8 cellular contexts compared by ENCODE assay signal in genomic region chr10:71725998-71726672, GRCh38. TPM values are rescaled to one million over a fixed set of nuclear protein-coding genes. Genes with fewer than 3 reads are reported as not detected.
DNase-seq lines count a peak whose midpoint lies in the region; ATAC-seq and TF ChIP-seq lines count a peak whose summit lies in the region.

No MANE protein-coding gene starts in this region.

- H3K27ac ChIP-seq in RWPE1: peak overlapping the region; percentile 95
- H3K27ac ChIP-seq in upper lobe of left lung: peak overlapping the region; percentile 82 to 91 (median 86)
- no peak overlapping the region for H3K27ac ChIP-seq in testis

- TF ChIP-seq POLR2A in upper lobe of left lung (IDR thresholded peaks at IDR 0.05): no peak
- no peak for TF ChIP-seq POLR2A in testis (IDR thresholded peaks at IDR 0.05)

- H3K9me3 Mint-ChIP-seq in mesothelial cell of epicardium: no peaks in the 10 kb centered on the region

- no peaks in the 10 kb centered on the region for H3K27me3 Mint-ChIP-seq in mesothelial cell of epicardium (ENCODE audit: low read depth)

- ATAC-seq in upper lobe of left lung (ENCODE audit: low FRiP score in 2 of 2) (peak in 1 of 2 donors; percentile 23), GM21423 (IDR thresholded peaks at IDR 0.05; ENCODE audit: unreplicated experiment) (no peak)

- peak; percentile 69 for DNase-seq in GM13976 (ENCODE audit: low spot score)
- peak; percentile 46 for DNase-seq in RWPE1 (ENCODE audit: low spot score)
- DNase-seq in amniotic epithelial cell (ENCODE audit: low read depth): peak; percentile 41
- DNase-seq in mesothelial cell of epicardium (ENCODE audit: low spot score in 2 of 2, unreplicated experiment in 2 of 2): no peak
- DNase-seq in upper lobe of left lung: no peak
- no peak for DNase-seq in testis
- no peak for DNase-seq in SHP77 treated with DMSO at 0.1 percent for 48 hours (lab: John Stamatoyannopoulos, UW)

- H3K4me3 Mint-ChIP-seq in mesothelial cell of epicardium: no peak overlapping the region

- H3K27ac Mint-ChIP-seq in mesothelial cell of epicardium: no peak overlapping the region

- TF ChIP-seq CTCF in GM13976 (IDR thresholded peaks at IDR 0.05; ENCODE audit: borderline replicate concordance, control extremely low read depth, extremely low read depth, insufficient read depth, missing control alignments): no peak
- TF ChIP-seq CTCF in RWPE1 (conservative IDR thresholded peaks at IDR 0.05; ENCODE audit: low read depth): no peak; the same call in 1 of the 2 replicates
- peak; percentile 54 for TF ChIP-seq CTCF in mesothelial cell of epicardium (IDR thresholded peaks at IDR 0.05; ENCODE audit: unreplicated experiment)
- peak in 5 of 6 experiments; percentile 18 to 36 (median 27) for TF ChIP-seq CTCF in upper lobe of left lung (IDR thresholded peaks at IDR 0.05)
- peak in 1 of 3 experiments; percentile 14 for TF ChIP-seq CTCF in testis (IDR thresholded peaks at IDR 0.05)

- peaks cover 46 to 48% (median 47%) of the 10 kb centered on the region in 4 donors for H3K4me1 ChIP-seq in upper lobe of left lung
- peaks cover 18% of the 10 kb centered on the region for H3K4me1 ChIP-seq in testis

- H3K27me3 ChIP-seq in upper lobe of left lung (no peaks in the 10 kb centered on the region), testis (no peaks in the 10 kb centered on the region)

- peaks cover 29% of the 10 kb centered on the region for H3K4me1 Mint-ChIP-seq in mesothelial cell of epicardium

- CTCF ChIA-PET in RWPE1 (lab: Yijun Ruan, JAX): interaction anchor here (0.7 kb wide), 1 partner anchor 9 kb away, joined by 3 read pairs; no protein-coding TSS in a partner anchor

- POLR2A ChIA-PET in RWPE1 (lab: Yijun Ruan, JAX; ENCODE audit: low non-redundant PET): no interaction called here

- H3K36me3 ChIP-seq in upper lobe of left lung: no peaks in the 10 kb centered on the region
- H3K36me3 ChIP-seq in testis (ENCODE audit: low read depth, missing control alignments): no peaks in the 10 kb centered on the region

- H3K9me3 ChIP-seq in upper lobe of left lung (no peaks in the 10 kb centered on the region), testis (no peaks in the 10 kb centered on the region)

- 20 to 59% methylated on average over 3 to 9 of the region's 9 CpGs for WGBS in upper lobe of left lung, 2 donors
- 74 to 75% methylated on average over 3 to 9 of the region's 9 CpGs for WGBS in testis, 2 donors

- intact Hi-C loops in testis (cut with DNase I; ENCODE audit: low total_unique reads): no loop called here

- H3K36me3 Mint-ChIP-seq in mesothelial cell of epicardium: no peaks in the 10 kb centered on the region

- in situ Hi-C loops in GM13976 (cut with MboI; ENCODE audit: low sequenced_read_pairs, unreplicated experiment): no loop called here

- TF ChIP-seq EP300 in upper lobe of left lung (IDR thresholded peaks at IDR 0.05): no peak

- H3K4me3 ChIP-seq in upper lobe of left lung (no peak overlapping the region), testis (no peak overlapping the region)

RNA-seq across cellular contexts. Expression of gene C10orf105, which starts 6.6 kb away (rescaled TPM):
- 0.11 to 0.25 TPM (median 0.18 TPM) in 3 replicates for total RNA-seq in mesothelial cell of epicardium
- 1 to 10 TPM in 1 of 6 donors, under 1 TPM in 4, not detected in 1; 0.15 to 1.0 (median 0.44) TPM for total RNA-seq in upper lobe of left lung
- total RNA-seq in testis: under 1 TPM; 0.47 to 0.87 TPM
- polyA plus RNA-seq in testis (ENCODE audit: insufficient read depth, low read depth, low replicate concordance): 1.7 TPM

RNA-seq across cellular contexts. Expression of gene VSIR, which starts 47.2 kb away (rescaled TPM):
- total RNA-seq in mesothelial cell of epicardium (8.0 to 9.1 TPM (median 8.7 TPM) in 3 replicates), upper lobe of left lung (100 to 1,000 TPM in 2 of 6 donors, 10 to 100 TPM in 4; 51.7 to 167 (median 92.5) TPM), testis (10 to 100 TPM; 26.1 to 54.6 TPM)
- 54.4 TPM for polyA plus RNA-seq in testis (ENCODE audit: insufficient read depth, low read depth, low replicate concordance)

Comparison
In these comparisons a context has a peak if more than half of its experiments do, and no peak if none do; other contexts are left out.
1. DNase-seq: peak in GM13976 (single experiment), RWPE1 (single experiment) and amniotic epithelial cell (single experiment); none in mesothelial cell of epicardium (0 of 2), upper lobe of left lung (0 of 2), testis (single experiment) and SHP77 treated with DMSO at 0.1 percent for 48 hours (single experiment).
2. CTCF ChIP-seq: peak in mesothelial cell of epicardium (single experiment) and upper lobe of left lung (5 of 6); none in GM13976 (single experiment) and RWPE1 (single experiment).
3. H3K27ac ChIP-seq: peak in RWPE1 (single experiment) and upper lobe of left lung (4 of 4); none in testis (0 of 2).